Comparison of ENCODE assay signal across 21 cellular contexts in the genomic region with DNA sequence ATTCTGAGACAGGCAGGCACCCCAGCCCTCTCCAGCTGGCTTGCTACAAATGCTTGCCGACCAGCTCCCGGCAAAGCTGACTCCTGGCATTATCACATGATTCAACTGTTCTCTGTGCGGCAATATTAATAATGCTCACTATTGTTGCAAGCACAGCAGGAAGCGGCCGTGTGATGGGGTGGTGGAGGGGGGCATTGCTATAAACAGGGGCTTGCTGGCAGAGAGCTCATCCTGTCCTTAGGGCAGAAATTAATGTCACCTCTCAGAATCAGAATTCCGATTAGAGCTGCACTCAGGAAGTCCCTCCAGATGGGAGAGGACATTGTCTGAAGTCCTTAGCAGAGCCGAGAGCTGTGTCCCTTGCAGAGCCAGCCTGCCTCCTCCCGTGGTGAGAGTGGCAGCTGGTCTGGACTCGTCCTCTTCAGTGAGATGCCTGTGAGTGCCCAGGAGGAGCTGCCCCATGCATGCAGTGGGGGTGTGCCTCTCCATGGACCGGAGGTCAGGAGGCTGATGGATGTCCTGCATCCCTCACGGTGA.
A peak's percentile ranks its signal among the peaks of the same experiment; 100 is the strongest.
DNase-seq lines count a peak whose midpoint lies in the region; TF ChIP-seq lines count a peak whose summit lies in the region.
"Had no signal": no experiment of that assay in that cellular context is flagged by ENCODE, and none has a peak within 500 bp of the region (broad histone marks: within the 10 kb centered on the region; RNA-seq: fewer than 3 reads in every experiment).

No MANE protein-coding gene starts in this region.

- no peak overlapping the region for H3K4me3 ChIP-seq in colonic mucosa
- H3K4me3 ChIP-seq: body of pancreas, heart left ventricle, left ventricle myocardium inferior, thyroid gland had no signal

- intact Hi-C loops in colonic mucosa (cut with DNase I), result no loop called here

- H3K4me1 ChIP-seq in colonic mucosa, result no peaks in the 10 kb centered on the region
- H3K4me1 ChIP-seq: body of pancreas, Caco-2, left ventricle myocardium inferior, thyroid gland had no signal

- H3K9me3 ChIP-seq in colonic mucosa, result no peaks in the 10 kb centered on the region
- H3K9me3 ChIP-seq: body of pancreas, thyroid gland had no signal

- TF ChIP-seq CTCF in colonic mucosa (IDR thresholded peaks at IDR 0.05), result no peak

- H3K36me3 ChIP-seq in colonic mucosa, result no peaks in the 10 kb centered on the region
- H3K36me3 ChIP-seq: heart left ventricle, left ventricle myocardium inferior, thyroid gland, WERI-Rb-1 had no signal

- H3K9ac ChIP-seq in colonic mucosa (ENCODE audit: low read depth in 2 of 2, low read length in 2 of 2), result no peak overlapping the region

- H3K27me3 ChIP-seq in layer of hippocampus (ENCODE audit: control insufficient read depth, insufficient read depth, low read length), result no peaks in the 10 kb centered on the region
- no peaks in the 10 kb centered on the region for H3K27me3 ChIP-seq in colonic mucosa
- H3K27me3 ChIP-seq: body of pancreas, thyroid gland had no signal

- DNase-seq in NCI-H345 (lab: John Stamatoyannopoulos, UW) (peak; percentile 3), NCI-H345 treated with DMSO at 0.1 percent for 48 hours (lab: John Stamatoyannopoulos, UW; ENCODE audit: unreplicated experiment) (no peak), caudate nucleus (lab: John Stamatoyannopoulos, UW) (peak in 39 of 61 donors; percentile 8 to 85 (median 51)), superior temporal gyrus (ENCODE audit: extremely low spot score) (peak; percentile 89), iPS-NIHi7 (ENCODE audit: extremely low spot score) (no peak), colonic mucosa (no peak)
- no peak for DNase-seq in activated naive CD4-positive, alpha-beta T cell (lab: John Stamatoyannopoulos, UW)
- DNase-seq: 8988T; activated CD4-positive, alpha-beta T cell treated with anti-CD3 and anti-CD28 coated beads, Interleukin-2, amount 50 U/mL, for 1 hour; body of pancreas; Caco-2; H7; heart left ventricle; IMR-90; left ventricle myocardium inferior; NCI-H526 treated with DMSO at 0.1 percent for 48 hours; small intestine; stimulated activated naive B cell treated with anti-CD40 and anti-IgM and Interleukin-4, amounts not matched to agents 10 μg/mL and 1 μg/mL and 100 μg/mL, for 72 hours; thyroid gland; WERI-Rb-1 had no signal

- H3K27ac ChIP-seq in caudate nucleus (ENCODE audit: low read depth, low read length) (peak overlapping the region; percentile 86), layer of hippocampus (ENCODE audit: low read depth, low read length) (peak overlapping the region; percentile 88), colonic mucosa (no peak overlapping the region)
- H3K27ac ChIP-seq: body of pancreas, heart left ventricle, left ventricle myocardium inferior, thyroid gland, WERI-Rb-1 had no signal

Comparison
In these comparisons a context has a peak if more than half of its experiments do, and no peak if none do; other contexts are left out.
1. DNase-seq: peak in NCI-H345 (single experiment), caudate nucleus (39 of 61) and superior temporal gyrus (single experiment); none in NCI-H345 treated with DMSO at 0.1 percent for 48 hours (single experiment), iPS-NIHi7 (single experiment), colonic mucosa (single experiment) and activated naive CD4-positive, alpha-beta T cell (0 of 4).